In the genomic region with DNA sequence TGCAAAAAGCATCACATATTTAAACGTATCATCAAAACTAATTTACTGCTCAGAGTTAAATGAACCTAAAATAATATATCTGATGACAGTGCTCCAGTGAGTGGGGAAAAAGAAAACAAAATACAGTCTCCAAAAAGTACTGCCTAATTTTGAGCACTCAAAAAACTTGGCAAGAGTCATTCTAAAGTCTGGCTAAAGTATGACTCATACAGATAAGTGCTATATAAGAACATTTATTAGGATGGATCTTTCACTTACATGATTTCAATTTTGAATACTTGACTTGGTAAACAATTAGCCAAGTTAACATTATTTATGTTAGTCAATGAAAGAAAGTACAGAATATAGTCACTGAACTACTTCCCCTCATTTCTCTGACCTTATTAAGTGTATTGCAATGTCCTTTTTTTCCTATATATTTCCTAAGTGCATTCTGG, we compare ENCODE assay signal across 14 cellular contexts. TPM values are rescaled to one million over a fixed set of nuclear protein-coding genes. Genes with fewer than 3 reads are reported as not detected.
DNase-seq lines count a peak whose midpoint lies in the region; ATAC-seq and TF ChIP-seq lines count a peak whose summit lies in the region.
"Had no signal": no experiment of that assay in that cellular context is flagged by ENCODE, and none has a peak within 500 bp of the region (broad histone marks: within the 10 kb centered on the region; RNA-seq: fewer than 3 reads in every experiment).

No MANE protein-coding gene starts in this region.

- H3K4me3 ChIP-seq in choroid plexus epithelial cell (ENCODE audit: low read depth, low read length): no peak overlapping the region
- H3K4me3 ChIP-seq: lower lobe of right lung, neural progenitor cell, stomach had no signal

- ATAC-seq in omental fat pad (ENCODE audit: low FRiP score): peak; percentile 44
- ATAC-seq: lower lobe of right lung had no signal

- TF ChIP-seq CTCF in choroid plexus epithelial cell (conservative IDR thresholded peaks at IDR 0.05; ENCODE audit: low read depth, low read length) (no peak), omental fat pad (IDR thresholded peaks at IDR 0.05) (no peak)

- DNase-seq in EL (peak; percentile 14), RPMI7951 (ENCODE audit: low read depth) (peak; percentile 21), choroid plexus epithelial cell (ENCODE audit: low read depth) (peak; percentile 65), omental fat pad (ENCODE audit: low spot score) (no peak), SKM-1 treated with dmso at 0.1 percent for 144 hours (lab: John Stamatoyannopoulos, UW; ENCODE audit: unreplicated experiment) (no peak), occipital lobe (lab: John Stamatoyannopoulos, UW) (no peak), NCI-H1694 treated with DMSO at 0.1 percent for 48 hours (lab: John Stamatoyannopoulos, UW) (no peak), KG1 (lab: John Stamatoyannopoulos, UW) (no peak)
- DNase-seq: activated CD4-positive, alpha-beta T cell treated with anti-CD3 and anti-CD28 coated beads, Interleukin-2, amount 50 U/mL, for 48 hours; aorta; lower lobe of right lung; NCI-H2081 treated with DMSO at 0.1 percent for 48 hours; stomach had no signal

RNA-seq across cellular contexts. Expression of a gene that starts 27.2 kb away (rescaled TPM):
- total RNA-seq in RPMI7951 (2014; rRNA removed; shearing (Covaris generic)): 28.9 and 40.1 TPM in 2 replicates
- 10 to 100 TPM; 15.9 to 50.8 (median 30.3) TPM for total RNA-seq in omental fat pad
- 32.9 TPM for total RNA-seq in occipital lobe

RNA-seq across cellular contexts. Expression of a gene that starts 27.4 kb away (rescaled TPM):
- total RNA-seq in RPMI7951 (2014; rRNA removed; shearing (Covaris generic)): 18.5 and 21.1 TPM in 2 replicates
- total RNA-seq in omental fat pad (10 to 100 TPM in 1 of 4 donors, 1 to 10 TPM in 3; 5.8 to 13.9 (median 9.0) TPM), occipital lobe (35.4 TPM)

Comparison
In these comparisons a context has a peak if more than half of its experiments do, and no peak if none do; other contexts are left out.
1. DNase-seq: peak in EL (single experiment), RPMI7951 (single experiment) and choroid plexus epithelial cell (single experiment); none in omental fat pad (single experiment), SKM-1 treated with dmso at 0.1 percent for 144 hours (single experiment), occipital lobe (single experiment), NCI-H1694 treated with DMSO at 0.1 percent for 48 hours (single experiment) and KG1 (single experiment).